ENCODE assay signal across 1 cellular context in genomic region chr19:7888826-7889217, GRCh38.
TF ChIP-seq lines count a peak whose summit lies in the region.

No MANE protein-coding gene starts in this region.

TF ChIP-seq in HepG2, 621 proteins besides CTCF, POLR2A, EP300 and RAD21:
- TF ChIP-seq ZNF280D (CRISPR knock-in tag; IDR thresholded peaks at IDR 0.05) (0 out of 2 replicates have a peak, but pooled peaks have one; percentile 17), ZNF230 (CRISPR knock-in tag; IDR thresholded peaks at IDR 0.05) (0 out of 2 replicates have a peak, but pooled peaks have one; percentile 5), ZNF101 (CRISPR knock-in tag; IDR thresholded peaks at IDR 0.05; ENCODE audit: borderline replicate concordance, low read depth) (no peak), ZBTB42 (CRISPR knock-in tag; IDR thresholded peaks at IDR 0.05) (no peak), HES4 (CRISPR knock-in tag; IDR thresholded peaks at IDR 0.05; ENCODE audit: borderline replicate concordance) (0 out of 2 replicates have a peak, but pooled peaks have one; percentile 0), RXRA (CRISPR knock-in tag; IDR thresholded peaks at IDR 0.05) (no peak; the same call in 1 of the 2 replicates), NONO (IDR thresholded peaks at IDR 0.05) (no peak), NONO (CRISPR knock-in tag; conservative IDR thresholded peaks at IDR 0.05) (no peak), KMT2A (CRISPR knock-in tag; IDR thresholded peaks at IDR 0.05) (0 out of 2 replicates have a peak, but pooled peaks have one; percentile 11)
